In the genomic region with DNA sequence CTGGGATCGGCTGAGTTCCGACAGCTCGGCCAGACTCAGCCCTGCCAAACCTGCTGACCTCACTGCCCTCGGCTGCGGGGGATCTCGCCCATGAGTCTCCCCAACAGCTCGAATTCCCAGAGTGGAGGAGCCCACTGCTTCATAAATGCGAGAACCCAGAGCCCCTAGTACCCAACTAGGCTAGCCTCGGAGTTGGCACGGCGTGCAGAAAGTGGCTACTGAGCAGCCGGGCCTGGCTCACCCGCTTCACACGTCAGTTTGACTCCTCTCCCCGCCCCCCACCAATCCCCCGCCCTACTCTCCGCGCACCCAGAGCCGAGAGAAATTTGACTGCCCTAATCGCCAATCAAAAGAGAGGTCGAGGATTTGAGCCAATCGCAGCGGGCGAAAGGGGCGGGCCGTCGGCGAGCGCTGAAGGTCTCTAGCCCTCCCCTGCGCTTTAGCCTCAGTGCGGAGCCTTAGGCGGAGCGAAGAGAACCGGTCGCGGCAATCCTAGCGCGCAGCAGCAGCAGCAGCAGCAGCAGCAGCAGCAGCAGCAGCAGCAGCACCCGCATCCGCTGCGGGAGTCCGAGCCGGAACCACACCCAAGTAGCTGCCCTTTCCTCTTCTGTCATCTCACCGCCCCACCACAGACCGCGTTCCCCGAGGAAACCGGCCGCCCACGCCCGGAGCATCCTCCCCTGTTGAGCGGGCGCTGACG, we compare ENCODE assay signal across 1 cellular context.
TF ChIP-seq lines count a peak whose summit lies in the region.

A gene (plus strand): TSS at position 448 of the 700 bp plus-strand sequence. CDS start 264 bp downstream, outside the sequence.

TF ChIP-seq in HEK293, 187 proteins besides CTCF, POLR2A, EP300 and RAD21 (continued from another document):
- no peak for TF ChIP-seq ZNF274 (IDR thresholded peaks at IDR 0.05; ENCODE audit: low read length)
- no peak for TF ChIP-seq ZNF274 (tag by site-specific recombination; IDR thresholded peaks at IDR 0.05; ENCODE audit: borderline replicate concordance)
- no peak for TF ChIP-seq ZNF112 (tag by site-specific recombination; IDR thresholded peaks at IDR 0.05)
- no peak for TF ChIP-seq TCF7L2 (IDR thresholded peaks at IDR 0.05; ENCODE audit: borderline replicate concordance, low read depth, low read length)
- TF ChIP-seq, protein P1, sequence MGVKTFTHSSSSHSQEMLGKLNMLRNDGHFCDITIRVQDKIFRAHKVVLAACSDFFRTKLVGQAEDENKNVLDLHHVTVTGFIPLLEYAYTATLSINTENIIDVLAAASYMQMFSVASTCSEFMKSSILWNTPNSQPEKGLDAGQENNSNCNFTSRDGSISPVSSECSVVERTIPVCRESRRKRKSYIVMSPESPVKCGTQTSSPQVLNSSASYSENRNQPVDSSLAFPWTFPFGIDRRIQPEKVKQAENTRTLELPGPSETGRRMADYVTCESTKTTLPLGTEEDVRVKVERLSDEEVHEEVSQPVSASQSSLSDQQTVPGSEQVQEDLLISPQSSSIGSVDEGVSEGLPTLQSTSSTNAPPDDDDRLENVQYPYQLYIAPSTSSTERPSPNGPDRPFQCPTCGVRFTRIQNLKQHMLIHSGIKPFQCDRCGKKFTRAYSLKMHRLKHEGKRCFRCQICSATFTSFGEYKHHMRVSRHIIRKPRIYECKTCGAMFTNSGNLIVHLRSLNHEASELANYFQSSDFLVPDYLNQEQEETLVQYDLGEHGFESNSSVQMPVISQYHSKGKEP (tag by site-specific recombination; IDR thresholded peaks at IDR 0.05): peak; percentile 97
- TF ChIP-seq ZNF610 (tag by site-specific recombination; IDR thresholded peaks at IDR 0.05; ENCODE audit: borderline replicate concordance): no peak
- no peak for TF ChIP-seq ZNF510 (tag by site-specific recombination; IDR thresholded peaks at IDR 0.05; ENCODE audit: insufficient replicate concordance)
- peak; percentile 88 for TF ChIP-seq ZBTB20 (tag by site-specific recombination; IDR thresholded peaks at IDR 0.05)
- TF ChIP-seq ZNF560 (tag by site-specific recombination; IDR thresholded peaks at IDR 0.05; ENCODE audit: borderline replicate concordance): no peak
- TF ChIP-seq ZNF747 (tag by site-specific recombination; IDR thresholded peaks at IDR 0.05): no peak
- peak; percentile 49; the same call in 1 of the 2 replicates for TF ChIP-seq KLF16 (tag by site-specific recombination; IDR thresholded peaks at IDR 0.05)
- TF ChIP-seq RBAK (tag by site-specific recombination; IDR thresholded peaks at IDR 0.05): no peak
- TF ChIP-seq ZNF211 (tag by site-specific recombination; IDR thresholded peaks at IDR 0.05; ENCODE audit: low read depth): no peak
- TF ChIP-seq, protein P2, sequence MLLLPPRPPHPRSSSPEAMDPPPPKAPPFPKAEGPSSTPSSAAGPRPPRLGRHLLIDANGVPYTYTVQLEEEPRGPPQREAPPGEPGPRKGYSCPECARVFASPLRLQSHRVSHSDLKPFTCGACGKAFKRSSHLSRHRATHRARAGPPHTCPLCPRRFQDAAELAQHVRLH (tag by site-specific recombination; IDR thresholded peaks at IDR 0.05): no peak
- peak; percentile 27; the same call in 1 of the 2 replicates for TF ChIP-seq ZXDB (tag by site-specific recombination; IDR thresholded peaks at IDR 0.05)
- TF ChIP-seq ZFP69B (tag by site-specific recombination; IDR thresholded peaks at IDR 0.05): no peak
- no peak for TF ChIP-seq ZNF549 (tag by site-specific recombination; IDR thresholded peaks at IDR 0.05)
- TF ChIP-seq ZBTB8A (tag by site-specific recombination; IDR thresholded peaks at IDR 0.05): no peak
- TF ChIP-seq GLIS1 (tag by site-specific recombination; IDR thresholded peaks at IDR 0.05): no peak; the same call in none of the 2 replicates
- TF ChIP-seq ZNF404 (tag by site-specific recombination; IDR thresholded peaks at IDR 0.05): no peak
- peak; percentile 66 for TF ChIP-seq ZFHX2 (tag by site-specific recombination; conservative IDR thresholded peaks at IDR 0.05)
- TF ChIP-seq ZNF530 (tag by site-specific recombination; IDR thresholded peaks at IDR 0.05; ENCODE audit: low read depth): no peak
- no peak for TF ChIP-seq ZNF433 (tag by site-specific recombination; IDR thresholded peaks at IDR 0.05; ENCODE audit: low read depth)
- TF ChIP-seq, protein P3, sequence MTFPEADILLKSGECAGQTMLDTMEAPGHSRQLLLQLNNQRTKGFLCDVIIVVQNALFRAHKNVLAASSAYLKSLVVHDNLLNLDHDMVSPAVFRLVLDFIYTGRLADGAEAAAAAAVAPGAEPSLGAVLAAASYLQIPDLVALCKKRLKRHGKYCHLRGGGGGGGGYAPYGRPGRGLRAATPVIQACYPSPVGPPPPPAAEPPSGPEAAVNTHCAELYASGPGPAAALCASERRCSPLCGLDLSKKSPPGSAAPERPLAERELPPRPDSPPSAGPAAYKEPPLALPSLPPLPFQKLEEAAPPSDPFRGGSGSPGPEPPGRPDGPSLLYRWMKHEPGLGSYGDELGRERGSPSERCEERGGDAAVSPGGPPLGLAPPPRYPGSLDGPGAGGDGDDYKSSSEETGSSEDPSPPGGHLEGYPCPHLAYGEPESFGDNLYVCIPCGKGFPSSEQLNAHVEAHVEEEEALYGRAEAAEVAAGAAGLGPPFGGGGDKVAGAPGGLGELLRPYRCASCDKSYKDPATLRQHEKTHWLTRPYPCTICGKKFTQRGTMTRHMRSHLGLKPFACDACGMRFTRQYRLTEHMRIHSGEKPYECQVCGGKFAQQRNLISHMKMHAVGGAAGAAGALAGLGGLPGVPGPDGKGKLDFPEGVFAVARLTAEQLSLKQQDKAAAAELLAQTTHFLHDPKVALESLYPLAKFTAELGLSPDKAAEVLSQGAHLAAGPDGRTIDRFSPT (tag by site-specific recombination; IDR thresholded peaks at IDR 0.05): peak; percentile 72
- TF ChIP-seq SETDB1 (IDR thresholded peaks at IDR 0.05; ENCODE audit: insufficient read length, low read length): no peak
- TF ChIP-seq, protein P4, sequence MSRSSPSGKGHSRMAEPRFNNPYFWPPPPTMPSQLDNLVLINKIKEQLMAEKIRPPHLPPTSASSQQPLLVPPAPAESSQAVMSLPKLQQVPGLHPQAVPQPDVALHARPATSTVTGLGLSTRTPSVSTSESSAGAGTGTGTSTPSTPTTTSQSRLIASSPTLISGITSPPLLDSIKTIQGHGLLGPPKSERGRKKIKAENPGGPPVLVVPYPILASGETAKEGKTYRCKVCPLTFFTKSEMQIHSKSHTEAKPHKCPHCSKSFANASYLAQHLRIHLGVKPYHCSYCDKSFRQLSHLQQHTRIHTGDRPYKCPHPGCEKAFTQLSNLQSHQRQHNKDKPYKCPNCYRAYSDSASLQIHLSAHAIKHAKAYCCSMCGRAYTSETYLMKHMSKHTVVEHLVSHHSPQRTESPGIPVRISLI (tag by site-specific recombination; IDR thresholded peaks at IDR 0.05): no peak
- TF ChIP-seq HOXC10 (CRISPR knock-in tag; IDR thresholded peaks at IDR 0.05): 0 out of 2 replicates have a peak, but pooled peaks have one; percentile 48
